Comparison of ENCODE assay signal across 11 cellular contexts in genomic region chr11:82960779-82961143, GRCh38. TPM values are rescaled to one million over a fixed set of nuclear protein-coding genes. Genes with fewer than 3 reads are reported as not detected.
DNase-seq lines count a peak whose midpoint lies in the region; ATAC-seq and TF ChIP-seq lines count a peak whose summit lies in the region.
"Had no signal": no experiment of that assay in that cellular context is flagged by ENCODE, and none has a peak within 500 bp of the region (broad histone marks: within the 10 kb centered on the region; RNA-seq: fewer than 3 reads in every experiment).

No MANE protein-coding gene starts in this region.

- DNase-seq in naive B cell (no peak), hepatocyte (ENCODE audit: low spot score) (no peak), amniotic stem cell (lab: John Stamatoyannopoulos, UW) (no peak), NCI-H1436 (lab: John Stamatoyannopoulos, UW) (no peak)
- DNase-seq: adrenal gland; stimulated activated CD4-positive, alpha-beta T cell treated with anti-CD3 and anti-CD28 coated beads, Interleukin-2, amount 100 ng/mL, for 48 hours had no signal

- TF ChIP-seq CTCF in KMS-11 (conservative IDR thresholded peaks at IDR 0.05; ENCODE audit: low read depth, low read length) (no peak), hepatocyte (IDR thresholded peaks at IDR 0.05; ENCODE audit: poor library complexity) (no peak)

- H3K27ac Mint-ChIP-seq in naive B cell: peak overlapping the region; percentile 72 to 92 (median 84)
- H3K27ac Mint-ChIP-seq: mesothelial cell of epicardium had no signal

- ATAC-seq in GM18861 (IDR thresholded peaks at IDR 0.05; ENCODE audit: unreplicated experiment): peak; percentile 21
- ATAC-seq in GM21528 (IDR thresholded peaks at IDR 0.05; ENCODE audit: low FRiP score, unreplicated experiment): peak; percentile 10
- no peak for ATAC-seq in naive B cell (ENCODE audit: low read depth in 2 of 2)

- H2AFZ ChIP-seq in KMS-11 (ENCODE audit: low read depth): no peak overlapping the region
- H2AFZ ChIP-seq in hepatocyte: no peak overlapping the region

- H3K4me3 ChIP-seq in KMS-11 (IDR thresholded peaks at IDR 0.05; ENCODE audit: insufficient read depth, low read depth, low read length) (no peak overlapping the region), hepatocyte (no peak overlapping the region)
- H3K4me3 ChIP-seq: adrenal gland, SK-N-MC had no signal

- no peaks in the 10 kb centered on the region for H3K79me2 ChIP-seq in KMS-11 (ENCODE audit: insufficient read depth, low read depth)
- H3K79me2 ChIP-seq in hepatocyte: no peaks in the 10 kb centered on the region

- peak overlapping the region; percentile 32; the same call in 1 of the 2 replicates for H3K27ac ChIP-seq in KMS-11
- H3K27ac ChIP-seq in hepatocyte: no peak overlapping the region
- H3K27ac ChIP-seq: adrenal gland, SK-N-MC had no signal

- no peaks in the 10 kb centered on the region for H3K36me3 ChIP-seq in KMS-11 (ENCODE audit: insufficient read depth)
- no peaks in the 10 kb centered on the region for H3K36me3 ChIP-seq in hepatocyte (replicated peaks; ENCODE audit: insufficient read depth, low read depth)
- H3K36me3 ChIP-seq: adrenal gland had no signal

- no peaks in the 10 kb centered on the region for H3K9me3 ChIP-seq in hepatocyte (ENCODE audit: low read depth)
- H3K9me3 ChIP-seq: adrenal gland had no signal

- peak overlapping the region in 6 of 8 donors; percentile 52 to 82 (median 70) for H3K4me3 Mint-ChIP-seq in naive B cell
- H3K4me3 Mint-ChIP-seq: mesothelial cell of epicardium had no signal

- H3K27me3 Mint-ChIP-seq in naive B cell: no peaks in the 10 kb centered on the region

- H4K20me1 ChIP-seq in KMS-11 (ENCODE audit: insufficient read depth) (no peaks in the 10 kb centered on the region), hepatocyte (ENCODE audit: insufficient read depth, poor library complexity, severe bottlenecking) (no peaks in the 10 kb centered on the region)

- peaks cover 0 to 8% of the 10 kb centered on the region in 2 donors for H3K36me3 Mint-ChIP-seq in naive B cell
- H3K36me3 Mint-ChIP-seq: mesothelial cell of epicardium had no signal

- peaks cover 35 to 58% (median 52%) of the 10 kb centered on the region in 3 donors for H3K4me1 Mint-ChIP-seq in naive B cell
- H3K4me1 Mint-ChIP-seq: mesothelial cell of epicardium had no signal

- H3K9ac ChIP-seq in KMS-11: no peak overlapping the region

- H3K4me1 ChIP-seq in KMS-11 (ENCODE audit: low read depth, poor library complexity, severe bottlenecking) (peaks cover 69% of the 10 kb centered on the region), hepatocyte (ENCODE audit: insufficient read depth) (no peaks in the 10 kb centered on the region)
- H3K4me1 ChIP-seq: adrenal gland had no signal

- no peaks in the 10 kb centered on the region for H3K9me2 ChIP-seq in hepatocyte (replicated peaks; ENCODE audit: insufficient read depth)

- 63% methylated on average over 2 of the region's 2 CpGs for WGBS in hepatocyte (ENCODE audit: low lambda C conversion rate, missing lambda C conversion rate)

- H3K27me3 ChIP-seq in KMS-11 (ENCODE audit: insufficient read depth, low read depth): no peaks in the 10 kb centered on the region
- H3K27me3 ChIP-seq in hepatocyte: no peaks in the 10 kb centered on the region
- H3K27me3 ChIP-seq: adrenal gland had no signal

- H3K4me2 ChIP-seq in KMS-11: peak overlapping the region; percentile 88
- no peak overlapping the region for H3K4me2 ChIP-seq in hepatocyte

- H3K9me3 Mint-ChIP-seq in naive B cell: peaks cover 4 to 21% (median 8%) of the 10 kb centered on the region in 7 donors

RNA-seq across cellular contexts. Expression of gene DDIAS, which starts 59.2 kb away (rescaled TPM):
- polyA plus RNA-seq in naive B cell (ENCODE audit: low read depth in 6 of 6) (1 to 10 TPM; 3.9 to 9.9 (median 7.8) TPM), hepatocyte (0.88 and 0.92 TPM in 2 replicates)
- 2.6 and 2.7 TPM in 2 replicates for total RNA-seq in hepatocyte

Comparison
In these comparisons a context has a peak if more than half of its experiments do, and no peak if none do; other contexts are left out.
1. ATAC-seq: peak in GM18861 (single experiment) and GM21528 (single experiment); none in naive B cell (0 of 2).